In genomic region chr12:129538724-129539335, GRCh38 we compare ENCODE assay signal across 8 cellular contexts.
DNase-seq lines count a peak whose midpoint lies in the region; ATAC-seq, FAIRE-seq and TF ChIP-seq lines count a peak whose summit lies in the region.
"Not testable (repeated sequence)": the region's sequence is repeated elsewhere in the genome, so short reads cannot be mapped to it uniquely, and the experiment has no call there.

No MANE protein-coding gene starts in this region.

- not testable (repeated sequence) for BruUV-seq in PC-3 (replicated peaks; lab: Mats Ljungman, UMichigan)

- not testable (repeated sequence) for H3K4me1 ChIP-seq in MM.1S (ENCODE audit: low read length); PC-3 (ENCODE audit: insufficient read depth, low read length)

- H3K9ac ChIP-seq in MM.1S (ENCODE audit: low read length); PC-3 (ENCODE audit: low read length): not testable (repeated sequence)

- FAIRE-seq in GM12891 (lab: Jason Lieb, UNC) = peak; percentile 20
- FAIRE-seq in colon (lab: Jason Lieb, UNC) = peak; percentile 33

- H3K36me3 ChIP-seq in MM.1S (replicated peaks; ENCODE audit: insufficient read depth, low read length); PC-3 (ENCODE audit: low read depth, low read length): not testable (repeated sequence)

- not testable (repeated sequence) for TF ChIP-seq POLR2A in GM12891 (IDR thresholded peaks at IDR 0.05; ENCODE audit: low read depth, low read length)

- H3K4me3 ChIP-seq in MM.1S (ENCODE audit: low read length); PC-3 (ENCODE audit: low read length): not testable (repeated sequence)

- not testable (repeated sequence) for ATAC-seq in PC-3
- ATAC-seq in left colon = peak; percentile 43

- H3K27ac ChIP-seq in MM.1S (ENCODE audit: low read length); PC-3 (ENCODE audit: low read length): not testable (repeated sequence)

- POLR2A ChIA-PET in PC-3 (lab: Charles Lee; ENCODE audit: unreplicated experiment) = not testable (repeated sequence)

- CTCF ChIA-PET in PC-3 (lab: Charles Lee) = not testable (repeated sequence)

- not testable (repeated sequence) for H3K4me2 ChIP-seq in MM.1S (ENCODE audit: low read depth, low read length); PC-3 (ENCODE audit: low read length)

- H2AFZ ChIP-seq in MM.1S (ENCODE audit: low read length); PC-3 (ENCODE audit: low read length): not testable (repeated sequence)

- H3K79me2 ChIP-seq in MM.1S (ENCODE audit: low read length); PC-3 (ENCODE audit: low read length): not testable (repeated sequence)

- not testable (repeated sequence) for H4K20me1 ChIP-seq in MM.1S (ENCODE audit: insufficient read depth, low read length); PC-3 (ENCODE audit: low read length)

- peak; percentile 25; the same call in 1 of the 2 replicates for TF ChIP-seq CTCF in MM.1S (IDR thresholded peaks at IDR 0.05; ENCODE audit: low read length)
- TF ChIP-seq CTCF in PC-3 (conservative IDR thresholded peaks at IDR 0.05; ENCODE audit: low read depth, low read length) = not testable (repeated sequence)

- H3K9me3 ChIP-seq in MM.1S (replicated peaks; ENCODE audit: insufficient read depth, low read length); PC-3 (ENCODE audit: low read length): not testable (repeated sequence)

- not testable (repeated sequence) for DNase-seq in GM12891 (ENCODE audit: insufficient read length, low spot score); MM.1S
- DNase-seq in NCI-H69 (lab: John Stamatoyannopoulos, UW) = peak; percentile 16
- DNase-seq in PC-3 = peak; percentile 3
- DNase-seq in SW480 (ENCODE audit: low spot score) = peak; percentile 9
- peak in 1 of 2 donors; percentile 50 for DNase-seq in left colon
- peak; percentile 43 for DNase-seq in ureter (ENCODE audit: low spot score)

- H3F3A ChIP-seq in MM.1S (ENCODE audit: insufficient read depth, low read length); PC-3 (ENCODE audit: low read length, unreplicated experiment): not testable (repeated sequence)

- H3K27me3 ChIP-seq in MM.1S (replicated peaks; ENCODE audit: insufficient read depth, low read length); PC-3 (ENCODE audit: low read length): not testable (repeated sequence)

- H3K9me2 ChIP-seq in MM.1S (replicated peaks; ENCODE audit: insufficient read depth, low read length); PC-3 (replicated peaks; ENCODE audit: low read length): not testable (repeated sequence)

- intact Hi-C loops in PC-3 (cut with micrococcal nuclease); left colon (cut with DNase I, micrococcal nuclease): not testable (repeated sequence)
